In the genomic region with DNA sequence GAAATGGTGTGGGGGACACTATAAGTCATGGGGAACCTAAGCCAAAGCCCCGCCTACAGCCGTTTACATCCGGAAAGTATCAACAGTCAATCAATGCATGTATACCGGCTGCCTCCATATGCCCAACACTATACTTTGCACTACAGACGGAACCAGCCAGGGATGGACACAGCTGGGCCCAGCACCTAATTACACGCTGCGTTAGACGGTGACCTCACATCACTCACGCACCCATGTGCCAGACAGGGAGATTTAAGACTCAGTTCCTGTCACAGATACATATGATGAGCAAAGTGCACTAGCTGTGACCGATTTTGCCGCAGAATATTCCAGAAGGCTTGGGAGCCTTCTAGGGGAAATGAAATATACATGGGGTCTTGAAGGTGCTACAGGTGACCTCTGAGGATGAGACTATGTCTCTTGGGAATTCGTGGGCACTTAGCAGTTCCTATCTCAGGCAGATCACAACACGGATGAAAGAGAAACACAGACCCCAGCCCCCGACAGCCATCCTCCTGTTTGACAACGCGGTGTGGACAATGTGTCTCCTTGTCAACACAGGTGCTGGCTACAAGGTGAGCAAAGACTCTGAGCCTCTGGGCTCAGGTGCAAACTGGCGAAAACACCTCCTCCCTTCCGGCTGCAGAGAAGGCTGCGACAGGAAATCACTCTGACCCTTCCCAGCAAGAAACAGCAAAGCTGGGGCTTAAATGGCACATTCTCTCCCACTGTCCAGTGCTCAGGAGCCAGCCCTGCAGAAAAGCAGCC, we compare ENCODE assay signal across 9 cellular contexts. TPM values are rescaled to one million over a fixed set of nuclear protein-coding genes. Genes with fewer than 3 reads are reported as not detected.
DNase-seq lines count a peak whose midpoint lies in the region; ATAC-seq, FAIRE-seq and TF ChIP-seq lines count a peak whose summit lies in the region.
"Had no signal": no experiment of that assay in that cellular context is flagged by ENCODE, and none has a peak within 500 bp of the region (broad histone marks: within the 10 kb centered on the region; RNA-seq: fewer than 3 reads in every experiment).

No MANE protein-coding gene starts in this region.

- H3K36me3 ChIP-seq in HCT116 (ENCODE audit: control insufficient read depth in 1 of 2, insufficient read depth in 2 of 2, low read length in 2 of 2) (peaks cover 15 to 29% of the 10 kb centered on the region in 2 experiments), K562 (ENCODE audit: control insufficient read depth, insufficient read depth, low read length) (peaks cover 19% of the 10 kb centered on the region; the same call in 1 of the 3 replicates)

- H4K20me1 ChIP-seq in HCT116 (ENCODE audit: insufficient read depth) (peaks cover 19% of the 10 kb centered on the region; the same call in 1 of the 2 replicates), K562 (replicated peaks; ENCODE audit: control insufficient read depth, insufficient read depth, low read length) (no peaks in the 10 kb centered on the region; the same call in none of the 2 replicates)

- no peak for DNase-seq in A549 (ENCODE audit: low read depth in 1 of 2, low spot score in 1 of 2)
- DNase-seq in HCT116 (ENCODE audit: low read depth, low spot score) = no peak
- DNase-seq in K562 (ENCODE audit: extremely low read depth in 1 of 4, low spot score in 3 of 4) = no peak
- DNase-seq in naive B cell = no peak
- no peak for DNase-seq in AG08396 (ENCODE audit: low spot score)
- no peak for DNase-seq in MV-4-11 (lab: John Stamatoyannopoulos, UW)
- DNase-seq in NCI-H1092 treated with DMSO at 0.1 percent for 48 hours (lab: John Stamatoyannopoulos, UW) = no peak
- no peak for DNase-seq in mesenteric fat pad (ENCODE audit: low spot score)
- DNase-seq: NCI-H1436 treated with DMSO at 0.1 percent for 48 hours had no signal

- no peaks in the 10 kb centered on the region for H3K9me3 ChIP-seq in A549
- no peaks in the 10 kb centered on the region for H3K9me3 ChIP-seq in HCT116 (ENCODE audit: control insufficient read depth in 1 of 2, insufficient read depth in 1 of 2, low read depth in 1 of 2, low read length in 2 of 2)
- H3K9me3 ChIP-seq in K562 (replicated peaks; ENCODE audit: control insufficient read depth, insufficient read depth, low read depth, low read length) = no peaks in the 10 kb centered on the region

- CTCF ChIA-PET in A549 (lab: Yijun Ruan, JAX) = interaction anchor here (0.8 to 14.5 kb wide), 11 partner anchors 11 to 145 kb away, joined by 3 to 322 read pairs (median 7); partner anchors contain the start of gene SCGB1A1
- CTCF ChIA-PET in HCT116 (lab: Charles Lee) = interaction anchor here (1.0 to 2.5 kb wide), 5 partner anchors 22 to 144 kb away, joined by 4 to 34 read pairs (median 6); no protein-coding TSS in a partner anchor
- CTCF ChIA-PET in K562 (lab: Yijun Ruan, JAX; ENCODE audit: low intra/inter-chr PET ratio) = no interaction called here

- peaks cover 53 to 58% (median 58%) of the 10 kb centered on the region in 3 donors for H3K4me1 Mint-ChIP-seq in naive B cell

- no peaks in the 10 kb centered on the region for H3K9me3 Mint-ChIP-seq in naive B cell

- no peaks in the 10 kb centered on the region for H3K27me3 ChIP-seq in HCT116 (ENCODE audit: insufficient read depth, low read length)
- no peaks in the 10 kb centered on the region for H3K27me3 ChIP-seq in K562 (ENCODE audit: control insufficient read depth in 2 of 2, insufficient read depth in 2 of 2, low read length in 2 of 2)

- peak overlapping the region; percentile 30 to 82 (median 76) for H3K27ac Mint-ChIP-seq in naive B cell

- RAD21 ChIA-PET in HCT116 (lab: Charles Lee; ENCODE audit: low non-redundant PET in 1 of 2, low total read pairs in 2 of 2, uncharacterized antibody in 2 of 2, unreplicated experiment in 2 of 2) = interaction anchor here (1.0 to 1.5 kb wide), 4 partner anchors 42 to 144 kb away, joined by 3 to 7 read pairs (median 4); no protein-coding TSS in a partner anchor

- FAIRE-seq in A549 (lab: Jason Lieb, UNC) = no peak
- FAIRE-seq in K562 (lab: Jason Lieb, UNC) = no peak

- H3K4me2 ChIP-seq in A549 (peak overlapping the region; percentile 96), HCT116 (ENCODE audit: low read length) (peak overlapping the region; percentile 94), K562 (ENCODE audit: insufficient read depth, low read length) (no peak overlapping the region)

- H3K9me2 ChIP-seq in HCT116 (ENCODE audit: insufficient read depth) = no peaks in the 10 kb centered on the region

- no peaks in the 10 kb centered on the region for H3K27me3 Mint-ChIP-seq in naive B cell

- no peak for TF ChIP-seq RAD21 in A549 (conservative IDR thresholded peaks at IDR 0.05 in 1 of 2, IDR thresholded peaks at IDR 0.05 in 1 of 2)
- TF ChIP-seq RAD21 in HCT116 (IDR thresholded peaks at IDR 0.05; ENCODE audit: low read depth) = no peak
- TF ChIP-seq RAD21 in K562 (CRISPR knock-in tag; conservative IDR thresholded peaks at IDR 0.05 in 1 of 2, IDR thresholded peaks at IDR 0.05 in 1 of 2) = no peak

- peaks cover 5 to 17% of the 10 kb centered on the region in 2 donors for H3K36me3 Mint-ChIP-seq in naive B cell

- peak overlapping the region; percentile 38 to 84 (median 63) for H3K4me3 Mint-ChIP-seq in naive B cell

- TF ChIP-seq POLR2A in A549 (IDR thresholded peaks at IDR 0.05; ENCODE audit: low read length) (no peak), HCT116 (IDR thresholded peaks at IDR 0.05; ENCODE audit: borderline replicate concordance, extremely low read depth, insufficient read depth, insufficient read length) (no peak), K562 (conservative IDR thresholded peaks at IDR 0.05) (no peak)

- peaks cover 86% of the 10 kb centered on the region for H3K79me2 ChIP-seq in HCT116 (ENCODE audit: insufficient read depth, low read length)
- H3K79me2 ChIP-seq in K562 (ENCODE audit: control insufficient read depth, insufficient read depth, low read length) = peaks cover 60% of the 10 kb centered on the region

- TF ChIP-seq CTCF in A549 (IDR thresholded peaks at IDR 0.05) = no peak
- no peak for TF ChIP-seq CTCF in HCT116 (IDR thresholded peaks at IDR 0.05 in 2 of 3, conservative IDR thresholded peaks at IDR 0.05 in 1 of 3; ENCODE audit: borderline replicate concordance in 1 of 3, insufficient read depth in 1 of 3, low read depth in 2 of 3, low read length in 2 of 3)
- TF ChIP-seq CTCF in K562 (IDR thresholded peaks at IDR 0.05 in 2 of 3, conservative IDR thresholded peaks at IDR 0.05 in 1 of 3; ENCODE audit: insufficient read depth in 2 of 3, low read depth in 1 of 3, low read length in 3 of 3) = no peak

- H2AFZ ChIP-seq in HCT116 (ENCODE audit: low read depth, low read length, poor library complexity, severe bottlenecking) (no peak overlapping the region), K562 (ENCODE audit: low read depth, low read length) (no peak overlapping the region)

- intact Hi-C loops in HCT116 (cut with micrococcal nuclease) = no loop called here
- intact Hi-C loops in K562 (cut with micrococcal nuclease) = no loop called here

- no TSS peak for BruUV-seq in HCT116 (replicated peaks; lab: Mats Ljungman, UMichigan)
- no TSS peak for BruUV-seq in K562 (replicated peaks; lab: Mats Ljungman, UMichigan)

- POLR2A ChIA-PET in A549 (lab: Yijun Ruan, JAX) = interaction anchor here (0.9 to 1.4 kb wide), 3 partner anchors 35 to 126 kb away, joined by 3 read pairs; partner anchors contain the start of genes C11orf98, CSKMT, EEF1G and TUT1
- POLR2A ChIA-PET in HCT116 (lab: Charles Lee) = interaction anchor here (0.9 to 1.8 kb wide), 7 partner anchors 22 to 126 kb away, joined by 3 to 9 read pairs (median 4); partner anchors contain the start of genes C11orf98 and CSKMT
- POLR2A ChIA-PET in K562 (lab: Yijun Ruan, JAX) = interaction anchor here (0.8 to 1.3 kb wide), 2 partner anchors 10 to 38 kb away, joined by 3 to 4 read pairs; no protein-coding TSS in a partner anchor

- H3K27ac ChIP-seq in A549 (peak overlapping the region; percentile 97 to 98), HCT116 (ENCODE audit: low read depth, low read length) (peak overlapping the region; percentile 79), K562 (ENCODE audit: extremely low read depth, low read depth, low read length) (no peak overlapping the region)

- H3K4me3 ChIP-seq in A549 (0 out of 3 replicates have a peak overlapping the region, but pooled peaks have one; percentile 1), HCT116 (replicated peaks in 1 of 2; ENCODE audit: low read depth in 1 of 2, low read length in 2 of 2) (peak overlapping the region; percentile 10 to 39; a peak in 2 of 4 replicates), K562 (no peak overlapping the region)

- no peak for TF ChIP-seq EP300 in A549 (IDR thresholded peaks at IDR 0.05)
- no peak for TF ChIP-seq EP300 in K562 (IDR thresholded peaks at IDR 0.05; ENCODE audit: low read length)

- no peak for ATAC-seq in A549
- no peak for ATAC-seq in HCT116
- ATAC-seq in K562 = no peak
- no peak for ATAC-seq in naive B cell (ENCODE audit: low read depth in 2 of 2)

- peaks cover 67% of the 10 kb centered on the region for H3K4me1 ChIP-seq in A549
- H3K4me1 ChIP-seq in HCT116 (ENCODE audit: control insufficient read depth in 1 of 2, insufficient read depth in 2 of 2, low read length in 2 of 2) = peaks cover 52 to 59% of the 10 kb centered on the region in 2 experiments
- H3K4me1 ChIP-seq in K562 (replicated peaks in 1 of 2; ENCODE audit: control insufficient read depth in 2 of 2, insufficient read depth in 2 of 2, low read length in 2 of 2) = peaks cover 52 to 53% of the 10 kb centered on the region in 2 experiments

- in situ Hi-C loops in K562 (cut with MboI) = no loop called here

- H3K9ac ChIP-seq in HCT116 (ENCODE audit: low read length) = peak overlapping the region; percentile 57
- peak overlapping the region in 1 of 2 experiments; percentile 68; a peak in 1 of 4 replicates for H3K9ac ChIP-seq in K562 (ENCODE audit: insufficient read depth in 1 of 2, low read depth in 2 of 2, low read length in 2 of 2)

- H3K9me1 ChIP-seq in K562 (ENCODE audit: control insufficient read depth, insufficient read depth, low read length) = peaks cover 8% of the 10 kb centered on the region

- WGBS in A549 (ENCODE audit: missing lambda C conversion rate) = 80% methylated on average over 19 of the region's 19 CpGs
- 74% methylated on average over 19 of the region's 19 CpGs for WGBS in K562 (ENCODE audit: insufficient coverage, low coverage, missing lambda C conversion rate)

RNA-seq across cellular contexts. Expression of gene AHNAK, which starts 8.0 kb away (rescaled TPM):
- polyA plus RNA-seq in A549 (2011; rRNA removed) (82.0 and 98.0 TPM in 2 replicates), A549 (2017; fragmentation: RNase III; extraction: RNeasy Plus Mini Kit Qiagen cat#74134 plus additional on column Dnase treatment) (41.5 to 62.9 TPM (median 43.3 TPM) in 3 replicates), K562 (2011; rRNA removed) (17.6 and 33.5 TPM in 2 replicates), K562 (2014; fragmentation: Illumina TruSeq; extraction: Trizol) (35.3 and 45.0 TPM in 2 replicates), K562 (2014; fragmentation: Nextera tagmentation; extraction: Ambion mirVana) (1 to 10 TPM; 1.5 to 2.5 TPM), K562 (2014; rRNA removed) (26.0 and 30.1 TPM in 2 replicates), naive B cell (ENCODE audit: low read depth in 6 of 6) (10 to 100 TPM in 5 of 6 donors, 1 to 10 TPM in 1; 2.0 to 45.3 (median 15.9) TPM)
- polyA plus RNA-seq in A549 (2012; cell fraction: cytosol; rRNA removed) = 26.1 and 27.2 TPM in 2 replicates
- 55.0 and 96.0 TPM in 2 replicates for polyA plus RNA-seq in A549 (2012; cell fraction: nucleus; rRNA removed)
- 179 and 182 TPM in 2 replicates for polyA minus RNA-seq in A549 (2011; rRNA and poly(A)+ RNA removed)
- total RNA-seq in HCT116 (2021; ENCODE audit: unreplicated experiment) (239 TPM), K562 (2014; rRNA removed) (66.4 and 75.0 TPM in 2 replicates), K562 (2014; rRNA removed; fragmentation: Illumina TruSeq; extraction: Trizol) (44.1 and 45.1 TPM in 2 replicates), K562 (2015; rRNA removed; fragmentation: Illumina TruSeq; extraction: Trizol) (71.3 and 71.7 TPM in 2 replicates), K562 (2021) (89.2 and 89.7 TPM in 2 replicates), mesenteric fat pad (1,254 TPM)
- 99.3 and 137 TPM in 2 replicates for polyA plus RNA-seq in HCT116 (2012)
- total RNA-seq in K562 (2011; cell fraction: chromatin; rRNA removed; ENCODE audit: low replicate concordance) = 39.7 and 135 TPM in 2 replicates
- 22.0 and 31.1 TPM in 2 replicates for total RNA-seq in K562 (2011; cell fraction: nucleolus; rRNA removed)
- 33.6 and 34.6 TPM in 2 replicates for total RNA-seq in K562 (2011; cell fraction: nucleoplasm; rRNA removed)
- polyA plus RNA-seq in K562 (2011; cell fraction: cytosol; rRNA removed) = 5.7 and 18.0 TPM in 2 replicates
- polyA plus RNA-seq in K562 (2011; cell fraction: nucleus; rRNA removed) = 53.7 and 161 TPM in 2 replicates
- polyA plus RNA-seq in K562 (2012) = 43.6 and 58.2 TPM in 2 replicates
- polyA minus RNA-seq in K562 (2011; rRNA and poly(A)+ RNA removed) = 82.9 and 138 TPM in 2 replicates
- 55.4 and 84.5 TPM in 2 replicates for polyA minus RNA-seq in K562 (2011; cell fraction: cytosol; rRNA and poly(A)+ RNA removed)
- 20.5 and 109 TPM in 2 replicates for polyA minus RNA-seq in K562 (2011; cell fraction: nucleus; rRNA and poly(A)+ RNA removed)

RNA-seq across cellular contexts. Expression of gene EEF1G, which starts 35.0 kb away (rescaled TPM):
- 1,728 and 1,795 TPM in 2 replicates for polyA plus RNA-seq in A549 (2011; rRNA removed)
- polyA plus RNA-seq in A549 (2012; cell fraction: cytosol; rRNA removed) = 1,512 and 1,621 TPM in 2 replicates
- polyA plus RNA-seq in A549 (2012; cell fraction: nucleus; rRNA removed) = 865 and 1,060 TPM in 2 replicates
- polyA plus RNA-seq in A549 (2017; fragmentation: RNase III; extraction: RNeasy Plus Mini Kit Qiagen cat#74134 plus additional on column Dnase treatment) = 1,570 to 1,588 TPM (median 1,580 TPM) in 3 replicates
- polyA minus RNA-seq in A549 (2011; rRNA and poly(A)+ RNA removed) = 1,998 and 2,695 TPM in 2 replicates
- 1,901 TPM for total RNA-seq in HCT116 (2021; ENCODE audit: unreplicated experiment)
- 2,991 and 3,021 TPM in 2 replicates for polyA plus RNA-seq in HCT116 (2012)
- 157 and 277 TPM in 2 replicates for total RNA-seq in K562 (2011; cell fraction: chromatin; rRNA removed; ENCODE audit: low replicate concordance)
- 471 and 476 TPM in 2 replicates for total RNA-seq in K562 (2011; cell fraction: nucleolus; rRNA removed)
- 624 and 1,167 TPM in 2 replicates for total RNA-seq in K562 (2011; cell fraction: nucleoplasm; rRNA removed)
- total RNA-seq in K562 (2014; rRNA removed) = 2,058 and 2,269 TPM in 2 replicates
- 1,872 and 2,117 TPM in 2 replicates for total RNA-seq in K562 (2014; rRNA removed; fragmentation: Illumina TruSeq; extraction: Trizol)
- total RNA-seq in K562 (2015; rRNA removed; fragmentation: Illumina TruSeq; extraction: Trizol) = 2,017 and 2,035 TPM in 2 replicates
- 1,822 and 1,912 TPM in 2 replicates for total RNA-seq in K562 (2021)
- polyA plus RNA-seq in K562 (2011; rRNA removed) = 2,098 and 2,266 TPM in 2 replicates
- polyA plus RNA-seq in K562 (2011; cell fraction: cytosol; rRNA removed) = 2,402 and 2,852 TPM in 2 replicates
- polyA plus RNA-seq in K562 (2011; cell fraction: nucleus; rRNA removed) = 1,113 and 1,374 TPM in 2 replicates
- 1,964 and 2,831 TPM in 2 replicates for polyA plus RNA-seq in K562 (2012)
- 1,982 and 2,349 TPM in 2 replicates for polyA plus RNA-seq in K562 (2014; fragmentation: Illumina TruSeq; extraction: Trizol)
- 1,000 to 10,000 TPM in 1 of 2 experiments, 100 to 1,000 TPM in 1; 985 to 1,460 TPM for polyA plus RNA-seq in K562 (2014; fragmentation: Nextera tagmentation; extraction: Ambion mirVana)
- polyA plus RNA-seq in K562 (2014; rRNA removed) = 1,633 and 1,674 TPM in 2 replicates
- polyA minus RNA-seq in K562 (2011; rRNA and poly(A)+ RNA removed) = 1,497 and 1,545 TPM in 2 replicates
- polyA minus RNA-seq in K562 (2011; cell fraction: cytosol; rRNA and poly(A)+ RNA removed) = 1,399 and 1,500 TPM in 2 replicates
- 145 and 316 TPM in 2 replicates for polyA minus RNA-seq in K562 (2011; cell fraction: nucleus; rRNA and poly(A)+ RNA removed)
- 1,000 to 10,000 TPM; 1,313 to 1,862 (median 1,450) TPM for polyA plus RNA-seq in naive B cell (ENCODE audit: low read depth in 6 of 6)
- total RNA-seq in mesenteric fat pad = 865 TPM

RNA-seq across cellular contexts. Expression of gene TUT1, which starts 52.7 kb away (rescaled TPM):
- polyA plus RNA-seq in A549 (2011; rRNA removed) (12.9 and 15.5 TPM in 2 replicates), A549 (2017; fragmentation: RNase III; extraction: RNeasy Plus Mini Kit Qiagen cat#74134 plus additional on column Dnase treatment) (9.9 to 11.7 TPM (median 11.1 TPM) in 3 replicates), K562 (2011; rRNA removed) (15.7 and 31.2 TPM in 2 replicates), K562 (2014; fragmentation: Illumina TruSeq; extraction: Trizol) (22.8 and 26.7 TPM in 2 replicates), K562 (2014; fragmentation: Nextera tagmentation; extraction: Ambion mirVana) (1 to 10 TPM in 1 of 2 experiments, under 1 TPM in 1; 0.66 to 1.5 TPM), K562 (2014; rRNA removed) (24.3 and 28.2 TPM in 2 replicates), naive B cell (ENCODE audit: low read depth in 6 of 6) (10 to 100 TPM; 12.7 to 20.8 (median 16.2) TPM)
- polyA plus RNA-seq in A549 (2012; cell fraction: cytosol; rRNA removed) = 8.9 and 9.9 TPM in 2 replicates
- 30.4 and 31.6 TPM in 2 replicates for polyA plus RNA-seq in A549 (2012; cell fraction: nucleus; rRNA removed)
- polyA minus RNA-seq in A549 (2011; rRNA and poly(A)+ RNA removed) = 9.4 and 11.7 TPM in 2 replicates
- total RNA-seq in HCT116 (2021; ENCODE audit: unreplicated experiment) (49.0 TPM), K562 (2014; rRNA removed) (18.5 and 20.9 TPM in 2 replicates), K562 (2014; rRNA removed; fragmentation: Illumina TruSeq; extraction: Trizol) (7.2 and 9.6 TPM in 2 replicates), K562 (2015; rRNA removed; fragmentation: Illumina TruSeq; extraction: Trizol) (11.5 and 12.4 TPM in 2 replicates), K562 (2021) (38.9 and 44.3 TPM in 2 replicates), mesenteric fat pad (13.4 TPM)
- 23.7 and 25.5 TPM in 2 replicates for polyA plus RNA-seq in HCT116 (2012)
- 47.7 and 72.1 TPM in 2 replicates for total RNA-seq in K562 (2011; cell fraction: chromatin; rRNA removed; ENCODE audit: low replicate concordance)
- 38.0 and 41.8 TPM in 2 replicates for total RNA-seq in K562 (2011; cell fraction: nucleolus; rRNA removed)
- 30.8 and 37.0 TPM in 2 replicates for total RNA-seq in K562 (2011; cell fraction: nucleoplasm; rRNA removed)
- 12.9 and 21.9 TPM in 2 replicates for polyA plus RNA-seq in K562 (2011; cell fraction: cytosol; rRNA removed)
- polyA plus RNA-seq in K562 (2011; cell fraction: nucleus; rRNA removed) = 57.1 and 64.8 TPM in 2 replicates
- polyA plus RNA-seq in K562 (2012) = 25.7 and 28.0 TPM in 2 replicates
- 12.0 and 15.6 TPM in 2 replicates for polyA minus RNA-seq in K562 (2011; rRNA and poly(A)+ RNA removed)
- polyA minus RNA-seq in K562 (2011; cell fraction: cytosol; rRNA and poly(A)+ RNA removed) = 8.6 and 12.8 TPM in 2 replicates
- polyA minus RNA-seq in K562 (2011; cell fraction: nucleus; rRNA and poly(A)+ RNA removed) = 10.0 and 15.2 TPM in 2 replicates
